Comparison of ENCODE assay signal across 8 cellular contexts in the genomic region with DNA sequence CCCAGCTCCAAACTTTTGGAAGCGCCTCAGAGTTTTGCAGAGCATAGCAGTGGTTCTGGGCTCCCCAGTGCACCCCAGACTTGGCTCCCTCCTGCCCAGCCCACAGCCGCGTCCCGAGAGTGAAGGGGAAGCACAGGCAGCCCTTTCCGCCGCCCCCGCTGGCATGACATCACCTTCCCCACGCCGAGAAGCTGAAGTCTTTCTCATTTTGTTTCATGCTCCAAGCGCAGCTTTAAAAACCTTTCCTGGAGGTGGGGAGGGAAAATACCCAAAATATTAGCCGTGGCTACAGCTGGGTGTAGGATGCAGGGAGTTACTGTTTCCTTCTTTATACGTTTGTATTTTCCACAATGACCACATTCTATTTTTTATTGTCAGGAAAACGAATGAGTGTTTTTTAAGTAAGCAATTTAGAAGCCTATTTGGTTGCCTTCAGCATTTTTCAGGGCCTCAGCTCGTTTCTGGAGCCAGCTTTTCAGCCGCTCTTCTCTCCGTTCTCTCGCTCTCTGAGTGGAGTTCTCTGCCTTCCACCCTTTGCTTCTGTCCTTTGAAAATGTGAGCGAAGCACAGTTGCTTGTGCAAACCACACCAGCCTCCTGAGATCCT.
DNase-seq lines count a peak whose midpoint lies in the region; ATAC-seq and TF ChIP-seq lines count a peak whose summit lies in the region.

No MANE protein-coding gene starts in this region.

- peak; percentile 10 for DNase-seq in activated CD8-positive, alpha-beta memory T cell treated with anti-CD3 and anti-CD28 coated beads, Interleukin-2, amount 50 U/mL, for 24 hours (ENCODE audit: extremely low read depth)
- DNase-seq in posterior vena cava (ENCODE audit: low spot score) (peak; percentile 92), uterus (peak; percentile 81), NCI-H345 (lab: John Stamatoyannopoulos, UW) (no peak), NCI-H2029 (lab: John Stamatoyannopoulos, UW) (no peak)

- peaks cover 0 to 9% (median 0%) of the 10 kb centered on the region in 11 experiments; a peak in 2 of 22 replicates for H3K27me3 ChIP-seq in BLaER1 treated with 17β-estradiol and CSF1 and Interleukin-3, amounts not matched to agents 10 nM and 100 nM
- H3K27me3 ChIP-seq in gastroesophageal sphincter (no peaks in the 10 kb centered on the region), uterus (no peaks in the 10 kb centered on the region)

- no peaks in the 10 kb centered on the region; a peak in 1 of 22 replicates for H4K20me1 ChIP-seq in BLaER1 treated with 17β-estradiol and CSF1 and Interleukin-3, amounts not matched to agents 10 nM and 100 nM

- peak overlapping the region in 6 of 10 experiments; percentile 5 to 41 (median 18); a peak in 6 of 20 replicates for H3K4me3 ChIP-seq in BLaER1 treated with 17β-estradiol and CSF1 and Interleukin-3, amounts not matched to agents 10 nM and 100 nM
- H3K4me3 ChIP-seq in gastroesophageal sphincter: peak overlapping the region; percentile 14 to 48
- H3K4me3 ChIP-seq in uterus: peak overlapping the region; percentile 36 to 38

- peaks cover 0 to 23% (median 18%) of the 10 kb centered on the region in 11 experiments; a peak in 20 of 22 replicates for H3K9me3 ChIP-seq in BLaER1 treated with 17β-estradiol and CSF1 and Interleukin-3, amounts not matched to agents 10 nM and 100 nM (replicated peaks in 1 of 11)
- H3K9me3 ChIP-seq in gastroesophageal sphincter (peaks cover 0 to 2% (median 0%) of the 10 kb centered on the region in 3 donors), uterus (no peaks in the 10 kb centered on the region)

- peak overlapping the region; percentile 68 to 88 (median 82) for H3K4me2 ChIP-seq in BLaER1 treated with 17β-estradiol and CSF1 and Interleukin-3, amounts not matched to agents 10 nM and 100 nM

- TF ChIP-seq CTCF in gastroesophageal sphincter (IDR thresholded peaks at IDR 0.05): no peak
- peak in 1 of 4 experiments; percentile 5 for TF ChIP-seq CTCF in uterus (IDR thresholded peaks at IDR 0.05)

- peaks cover 37 to 70% (median 45%) of the 10 kb centered on the region in 10 experiments for H3K4me1 ChIP-seq in BLaER1 treated with 17β-estradiol and CSF1 and Interleukin-3, amounts not matched to agents 10 nM and 100 nM
- H3K4me1 ChIP-seq in gastroesophageal sphincter: peaks cover 3 to 41% (median 15%) of the 10 kb centered on the region in 3 donors
- H3K4me1 ChIP-seq in uterus: no peaks in the 10 kb centered on the region

- TF ChIP-seq EP300 in gastroesophageal sphincter (IDR thresholded peaks at IDR 0.05): no peak

- intact Hi-C loops in posterior vena cava (cut with DNase I): loop anchor here in 1 of 2 donors (5.0 kb wide), 1 partner anchor 213 kb away; a partner anchor contains a TSS
- intact Hi-C loops in uterus (cut with DNase I; ENCODE audit: low total_unique reads): loop anchor here (2.0 kb wide), 1 partner anchor 215 kb away; no protein-coding TSS in a partner anchor

- WGBS in gastroesophageal sphincter (ENCODE audit: low coverage in 1 of 2), 2 donors: 8 to 20% methylated on average over 5 to 18 of the region's 18 CpGs

- no peaks in the 10 kb centered on the region for H3K36me3 ChIP-seq in BLaER1 treated with 17β-estradiol and CSF1 and Interleukin-3, amounts not matched to agents 10 nM and 100 nM
- no peaks in the 10 kb centered on the region for H3K36me3 ChIP-seq in gastroesophageal sphincter
- H3K36me3 ChIP-seq in uterus: no peaks in the 10 kb centered on the region

- peak overlapping the region in 10 of 11 experiments; percentile 1 to 68 (median 36); a peak in 19 of 22 replicates for H3K9ac ChIP-seq in BLaER1 treated with 17β-estradiol and CSF1 and Interleukin-3, amounts not matched to agents 10 nM and 100 nM

- TF ChIP-seq POLR2A in gastroesophageal sphincter (IDR thresholded peaks at IDR 0.05) (no peak), uterus (IDR thresholded peaks at IDR 0.05) (peak in 1 of 2 donors; percentile 39)

- peak overlapping the region in 8 of 11 experiments; percentile 1 to 53 (median 23); a peak in 11 of 22 replicates for H3K27ac ChIP-seq in BLaER1 treated with 17β-estradiol and CSF1 and Interleukin-3, amounts not matched to agents 10 nM and 100 nM
- H3K27ac ChIP-seq in gastroesophageal sphincter (peak overlapping the region; percentile 6 to 84 (median 76)), uterus (peak overlapping the region; percentile 82 to 88)

- peak; percentile 74 for ATAC-seq in HG02610 (IDR thresholded peaks at IDR 0.05; ENCODE audit: unreplicated experiment)
- peak; percentile 60 for ATAC-seq in gastroesophageal sphincter

Comparison
In these comparisons a context has a peak if more than half of its experiments do, and no peak if none do; other contexts are left out.
1. H3K27ac ChIP-seq: peak in every context shown above with its lines; median percentile 85 in uterus; 76 in gastroesophageal sphincter; 23 in BLaER1 treated with 17β-estradiol and CSF1 and Interleukin-3, amounts not matched to agents 10 nM and 100 nM.
2. DNase-seq: peak in activated CD8-positive, alpha-beta memory T cell treated with anti-CD3 and anti-CD28 coated beads, Interleukin-2, amount 50 U/mL, for 24 hours (single experiment), posterior vena cava (single experiment) and uterus (2 of 2); none in NCI-H345 (single experiment) and NCI-H2029 (single experiment).
3. Peak in every context shown above with its lines, with median percentiles within 50 percentile points of each other: H3K4me3 ChIP-seq.